ENCODE assay signal across 8 cellular contexts in genomic region chr1:93079685-93080141, GRCh38. TPM values are rescaled to one million over a fixed set of nuclear protein-coding genes. Genes with fewer than 3 reads are reported as not detected.
DNase-seq lines count a peak whose midpoint lies in the region; ATAC-seq and TF ChIP-seq lines count a peak whose summit lies in the region.

No MANE protein-coding gene starts in this region.

- H3K9me3 Mint-ChIP-seq in activated naive CD8-positive, alpha-beta T cell (ENCODE audit: low read depth), result no peaks in the 10 kb centered on the region

- peak overlapping the region; percentile 66 for H3K27ac ChIP-seq in parathyroid adenoma

- peak overlapping the region; percentile 99 for H3K4me3 ChIP-seq in parathyroid adenoma (ENCODE audit: low read depth, low read length)

- peak overlapping the region; percentile 96 for H2AFZ ChIP-seq in parathyroid adenoma

- H3K4me1 ChIP-seq in parathyroid adenoma, result no peaks in the 10 kb centered on the region

- H3K9me3 ChIP-seq in parathyroid adenoma (ENCODE audit: control insufficient read depth, low read length), result no peaks in the 10 kb centered on the region

- peak overlapping the region; percentile 95 for H3K4me3 Mint-ChIP-seq in activated naive CD8-positive, alpha-beta T cell

- H3K27ac Mint-ChIP-seq in activated naive CD8-positive, alpha-beta T cell, result peak overlapping the region; percentile 98

- DNase-seq in NK-92 treated with Interleukin-12 subunit alpha and Interleukin-12 subunit beta, amount 100 ng/mL, for 24 hours (lab: John Stamatoyannopoulos, UW), result peak; percentile 13
- DNase-seq in NK-92 (lab: John Stamatoyannopoulos, UW; ENCODE audit: unreplicated experiment) (no peak), NOMO-1 treated with dmso at 0.1 percent for 144 hours (lab: John Stamatoyannopoulos, UW; ENCODE audit: unreplicated experiment) (peak; percentile 26), left cardiac atrium (peak; percentile 26)

- H3K79me2 ChIP-seq in parathyroid adenoma, result peaks cover 19% of the 10 kb centered on the region

- no peaks in the 10 kb centered on the region for H3K27me3 Mint-ChIP-seq in activated naive CD8-positive, alpha-beta T cell

- peak overlapping the region; percentile 93 for H3K4me2 ChIP-seq in parathyroid adenoma (ENCODE audit: low read length)

- TF ChIP-seq CTCF in parathyroid adenoma (IDR thresholded peaks at IDR 0.05), result no peak

- H3K27me3 ChIP-seq in parathyroid adenoma (ENCODE audit: control insufficient read depth, insufficient read depth, low read length), result no peaks in the 10 kb centered on the region

- peaks cover 8% of the 10 kb centered on the region for H3K36me3 Mint-ChIP-seq in activated naive CD8-positive, alpha-beta T cell

- ATAC-seq in left cardiac atrium (peak; percentile 4 to 33), GM18511 (IDR thresholded peaks at IDR 0.05; ENCODE audit: unreplicated experiment) (no peak), GM21528 (IDR thresholded peaks at IDR 0.05; ENCODE audit: low FRiP score, unreplicated experiment) (no peak)

- peak overlapping the region; percentile 19 for H3K9ac ChIP-seq in parathyroid adenoma

- intact Hi-C loops in left cardiac atrium (cut with DNase I), result loop anchor here in 1 of 2 donors (10.0 kb wide), 1 partner anchor 95 kb away; no protein-coding TSS in a partner anchor

- peaks cover 48% of the 10 kb centered on the region for H3K4me1 Mint-ChIP-seq in activated naive CD8-positive, alpha-beta T cell (ENCODE audit: low read depth)

- no peaks in the 10 kb centered on the region for H3K36me3 ChIP-seq in parathyroid adenoma (ENCODE audit: control insufficient read depth, insufficient read depth, low read length)

RNA-seq across cellular contexts. Expression of gene MTF2, which starts 0.6 kb away (rescaled TPM):
- total RNA-seq in left cardiac atrium, result 10 to 100 TPM; 10.1 to 10.2 TPM

Comparison
In these comparisons a context has a peak if more than half of its experiments do, and no peak if none do; other contexts are left out.
1. ATAC-seq: peak in left cardiac atrium (2 of 2); none in GM18511 (single experiment) and GM21528 (single experiment).